In the genomic region with DNA sequence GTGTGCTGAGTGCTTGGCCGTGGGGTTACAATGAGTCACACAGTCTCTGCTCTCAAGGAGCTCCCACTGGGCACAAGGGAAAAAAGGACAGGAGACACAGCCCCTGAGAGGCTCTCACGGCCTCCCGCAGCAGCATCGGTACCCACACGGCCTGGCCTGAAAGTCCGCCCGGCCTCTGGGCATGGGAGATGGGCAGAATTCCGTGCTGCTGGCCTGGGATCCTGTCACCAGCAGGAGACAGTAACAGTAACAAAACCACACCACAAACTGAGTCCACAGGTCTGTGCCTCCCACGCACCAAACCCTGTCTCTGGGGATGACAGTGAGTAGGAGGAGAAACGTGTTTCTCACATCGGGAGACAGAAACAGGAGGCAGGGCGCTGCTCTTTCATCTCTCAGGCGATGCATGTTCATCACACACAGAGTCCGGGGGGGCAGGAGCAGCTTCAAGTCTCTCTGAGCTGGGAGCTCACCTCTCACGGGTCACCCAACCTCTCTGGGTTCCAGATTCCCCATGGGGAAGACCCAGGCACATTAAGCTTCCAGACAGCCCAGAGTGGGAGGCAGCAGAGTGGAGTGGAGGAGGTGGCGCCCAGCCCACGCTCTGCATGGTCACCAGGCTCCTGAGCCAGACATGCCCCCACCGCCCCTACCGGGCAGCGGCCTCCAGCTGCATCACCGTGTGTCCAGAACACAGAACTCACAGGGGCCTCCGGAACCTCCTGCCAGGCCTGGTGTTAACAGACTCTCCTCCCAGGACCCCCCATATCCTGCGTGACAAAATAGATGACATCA, we compare ENCODE assay signal across 20 cellular contexts.
DNase-seq lines count a peak whose midpoint lies in the region; ATAC-seq, FAIRE-seq and TF ChIP-seq lines count a peak whose summit lies in the region.
"Had no signal": no experiment of that assay in that cellular context is flagged by ENCODE, and none has a peak within 500 bp of the region (broad histone marks: within the 10 kb centered on the region; RNA-seq: fewer than 3 reads in every experiment).

No MANE protein-coding gene starts in this region.

- H3K4me2 ChIP-seq in GM23248 (ENCODE audit: unreplicated experiment) (no peak overlapping the region), K562 (ENCODE audit: insufficient read depth, low read length) (no peak overlapping the region)
- H3K4me2 ChIP-seq: GM23338 had no signal

- H3K4me1 ChIP-seq in GM23248 (ENCODE audit: insufficient read depth), result no peaks in the 10 kb centered on the region
- H3K4me1 ChIP-seq in K562 (replicated peaks in 1 of 2; ENCODE audit: control insufficient read depth in 2 of 2, insufficient read depth in 2 of 2, low read length in 2 of 2), result no peaks in the 10 kb centered on the region; a peak in 1 of 5 replicates
- H3K4me1 ChIP-seq in kidney (ENCODE audit: control insufficient read depth in 1 of 2, insufficient read depth in 1 of 2, low read depth in 1 of 2, low read length in 2 of 2), result no peaks in the 10 kb centered on the region
- H3K4me1 ChIP-seq: Peyer's patch, SJSA1 had no signal

- POLR2A ChIA-PET in K562 (lab: Yijun Ruan, JAX), result interaction anchor here (0.8 kb wide), 1 partner anchor 12 kb away, joined by 3 read pairs; no protein-coding TSS in a partner anchor

- no peak for TF ChIP-seq RAD21 in K562 (CRISPR knock-in tag; conservative IDR thresholded peaks at IDR 0.05 in 1 of 2, IDR thresholded peaks at IDR 0.05 in 1 of 2)

- H3K36me3 ChIP-seq in GM23248 (ENCODE audit: low read depth), result no peaks in the 10 kb centered on the region
- H3K36me3 ChIP-seq in K562 (ENCODE audit: control insufficient read depth, insufficient read depth, low read length), result no peaks in the 10 kb centered on the region
- H3K36me3 ChIP-seq in kidney (ENCODE audit: control insufficient read depth in 1 of 2, insufficient read depth in 2 of 2, low read length in 2 of 2), result no peaks in the 10 kb centered on the region
- H3K36me3 ChIP-seq: Peyer's patch, SJSA1 had no signal

- FAIRE-seq in K562 (lab: Jason Lieb, UNC) (no peak), kidney (lab: Jason Lieb, UNC) (no peak)
- FAIRE-seq: A204.1, GM12892 had no signal

- no peak overlapping the region for H3K4me3 ChIP-seq in GM23248
- H3K4me3 ChIP-seq in K562, result no peak overlapping the region
- no peak overlapping the region for H3K4me3 ChIP-seq in kidney (ENCODE audit: low read length in 2 of 2)
- H3K4me3 ChIP-seq: GM23338, Peyer's patch, SJSA1 had no signal

- H3K9me1 ChIP-seq in K562 (ENCODE audit: control insufficient read depth, insufficient read depth, low read length), result no peaks in the 10 kb centered on the region

- H3K4me3 Mint-ChIP-seq in activated CD4-positive, alpha-beta T cell treated with anti-CD3 and anti-CD28 coated beads, Interleukin-2, amount 10 ng/mL, durations not matched to agents 24 days and 14 days, result no peak overlapping the region
- H3K4me3 Mint-ChIP-seq: CD8-positive, alpha-beta T cell; GM23338 had no signal

- DNase-seq in Ammon's horn (ENCODE audit: low spot score) (peak; percentile 52), GM23248 (peak; percentile 6), K562 (ENCODE audit: extremely low read depth in 1 of 4, low spot score in 3 of 4) (peak in 1 of 4 experiments; percentile 7), occipital lobe (lab: John Stamatoyannopoulos, UW) (peak; percentile 53), kidney (no peak), KG1 (lab: John Stamatoyannopoulos, UW) (no peak)
- DNase-seq in activated CD4-positive, alpha-beta T cell treated with anti-CD3 and anti-CD28 coated beads for 4 hours, result no peak
- no peak for DNase-seq in activated CD4-positive, alpha-beta T cell treated with anti-CD3 and anti-CD28 coated beads, Interleukin-2, amount 10 ng/mL, durations not matched to agents 24 days and 14 days
- DNase-seq: Calu3; CD8-positive, alpha-beta T cell; DMS53; EL; NCI-H187 treated with DMSO at 0.1 percent for 48 hours; NCI-H345; Peyer's patch had no signal

- no peaks in the 10 kb centered on the region for H3K9me3 ChIP-seq in GM23248 (ENCODE audit: low read depth)
- H3K9me3 ChIP-seq in K562 (replicated peaks; ENCODE audit: control insufficient read depth, insufficient read depth, low read depth, low read length), result no peaks in the 10 kb centered on the region
- H3K9me3 ChIP-seq in kidney (ENCODE audit: control insufficient read depth in 1 of 2, low read length in 2 of 2), result no peaks in the 10 kb centered on the region
- H3K9me3 ChIP-seq: Peyer's patch, SJSA1 had no signal

- H3K27ac Mint-ChIP-seq in activated CD4-positive, alpha-beta T cell treated with anti-CD3 and anti-CD28 coated beads, Interleukin-2, amount 10 ng/mL, durations not matched to agents 24 days and 14 days, result no peak overlapping the region
- H3K27ac Mint-ChIP-seq: CD8-positive, alpha-beta T cell; GM23338 had no signal

- H3K27me3 Mint-ChIP-seq in activated CD4-positive, alpha-beta T cell treated with anti-CD3 and anti-CD28 coated beads, Interleukin-2, amount 10 ng/mL, durations not matched to agents 24 days and 14 days, result peaks cover 2% of the 10 kb centered on the region

- no peaks in the 10 kb centered on the region for H3K9me2 ChIP-seq in GM23248 (ENCODE audit: insufficient read depth)

- H3K27ac ChIP-seq in GM23248 (no peak overlapping the region), K562 (ENCODE audit: extremely low read depth, low read depth, low read length) (no peak overlapping the region), kidney (ENCODE audit: low read depth in 2 of 2, low read length in 2 of 2) (no peak overlapping the region)
- H3K27ac ChIP-seq: Peyer's patch, SJSA1 had no signal

- H3K27me3 ChIP-seq in GM23248 (replicated peaks; ENCODE audit: insufficient read depth) (peaks cover 14% of the 10 kb centered on the region), K562 (ENCODE audit: control insufficient read depth in 2 of 2, insufficient read depth in 2 of 2, low read length in 2 of 2) (peaks cover 3 to 42% of the 10 kb centered on the region in 2 experiments; a peak in 4 of 5 replicates)
- H3K27me3 ChIP-seq: Peyer's patch, SJSA1 had no signal

- WGBS in GM23248 (ENCODE audit: low coverage in 1 of 2, low lambda C conversion rate in 2 of 2, missing lambda C conversion rate in 2 of 2), 2 experiments, result 42 to 45% methylated on average over 22 to 23 of the region's 23 CpGs
- WGBS in K562 (ENCODE audit: insufficient coverage, low coverage, missing lambda C conversion rate), result 3% methylated on average over 21 of the region's 23 CpGs

- in situ Hi-C loops in GM23248 (cut with MboI) (no loop called here), K562 (cut with MboI) (no loop called here)

- no peaks in the 10 kb centered on the region for H3F3A ChIP-seq in GM23248 (ENCODE audit: insufficient read depth)

- no TSS peak for BruUV-seq in K562 (replicated peaks; lab: Mats Ljungman, UMichigan)

- CTCF ChIA-PET in K562 (lab: Yijun Ruan, JAX; ENCODE audit: low intra/inter-chr PET ratio), result no interaction called here

- no peak for TF ChIP-seq EP300 in K562 (IDR thresholded peaks at IDR 0.05; ENCODE audit: low read length)

- intact Hi-C loops in K562 (cut with micrococcal nuclease) (no loop called here), kidney (cut with DNase I) (no loop called here)
- intact Hi-C loops in activated CD4-positive, alpha-beta T cell treated with anti-CD3 and anti-CD28 coated beads, Interleukin-2, amount 10 ng/mL, durations not matched to agents 24 days and 14 days (cut with micrococcal nuclease), result no loop called here

- ATAC-seq in K562, result no peak
- ATAC-seq: CD8-positive, alpha-beta T cell; GM23338; HCT116 had no signal

- no peaks in the 10 kb centered on the region for H3K9me3 Mint-ChIP-seq in activated CD4-positive, alpha-beta T cell treated with anti-CD3 and anti-CD28 coated beads, Interleukin-2, amount 10 ng/mL, durations not matched to agents 24 days and 14 days
- H3K9me3 Mint-ChIP-seq: CD8-positive, alpha-beta T cell; GM23338 had no signal

- no peak for TF ChIP-seq POLR2A in K562 (conservative IDR thresholded peaks at IDR 0.05)

- TF ChIP-seq CTCF in K562 (IDR thresholded peaks at IDR 0.05 in 2 of 3, conservative IDR thresholded peaks at IDR 0.05 in 1 of 3; ENCODE audit: insufficient read depth in 2 of 3, low read depth in 1 of 3, low read length in 3 of 3) (no peak), kidney (IDR thresholded peaks at IDR 0.05; ENCODE audit: borderline replicate concordance, extremely low read depth, insufficient read depth) (no peak)

- H4K20me1 ChIP-seq in GM23248 (ENCODE audit: insufficient read depth) (no peaks in the 10 kb centered on the region), K562 (replicated peaks; ENCODE audit: control insufficient read depth, insufficient read depth, low read length) (no peaks in the 10 kb centered on the region; the same call in 1 of the 2 replicates)

- H3K9ac ChIP-seq in GM23248 (no peak overlapping the region), K562 (ENCODE audit: insufficient read depth in 1 of 2, low read depth in 2 of 2, low read length in 2 of 2) (no peak overlapping the region), kidney (ENCODE audit: low read length in 2 of 2) (no peak overlapping the region)

- no peaks in the 10 kb centered on the region for H3K4me1 Mint-ChIP-seq in activated CD4-positive, alpha-beta T cell treated with anti-CD3 and anti-CD28 coated beads, Interleukin-2, amount 10 ng/mL, durations not matched to agents 24 days and 14 days

- H3K79me2 ChIP-seq in GM23248 (ENCODE audit: insufficient read depth) (no peaks in the 10 kb centered on the region), K562 (ENCODE audit: control insufficient read depth, insufficient read depth, low read length) (no peaks in the 10 kb centered on the region)

- no peak overlapping the region for H2AFZ ChIP-seq in GM23248
- no peak overlapping the region for H2AFZ ChIP-seq in K562 (ENCODE audit: low read depth, low read length)
- H2AFZ ChIP-seq: GM23338 had no signal

- H3K36me3 Mint-ChIP-seq in activated CD4-positive, alpha-beta T cell treated with anti-CD3 and anti-CD28 coated beads, Interleukin-2, amount 10 ng/mL, durations not matched to agents 24 days and 14 days (ENCODE audit: low read depth), result no peaks in the 10 kb centered on the region
- H3K36me3 Mint-ChIP-seq: CD8-positive, alpha-beta T cell had no signal

TF ChIP-seq in K562, 482 proteins besides CTCF, POLR2A, EP300 and RAD21:
- TF ChIP-seq EGR1 (conservative IDR thresholded peaks at IDR 0.05) (peak; percentile 47; the same call in 1 of the 2 replicates), ZNF263 (CRISPR knock-in tag; IDR thresholded peaks at IDR 0.05; ENCODE audit: borderline replicate concordance) (no peak)

Comparison
In these comparisons a context has a peak if more than half of its experiments do, and no peak if none do; other contexts are left out.
1. DNase-seq: peak in Ammon's horn (single experiment), GM23248 (single experiment) and occipital lobe (single experiment); none in kidney (single experiment), activated CD4-positive, alpha-beta T cell treated with anti-CD3 and anti-CD28 coated beads for 4 hours (0 of 2), activated CD4-positive, alpha-beta T cell treated with anti-CD3 and anti-CD28 coated beads, Interleukin-2, amount 10 ng/mL, durations not matched to agents 24 days and 14 days (single experiment) and KG1 (single experiment).